ENCODE assay signal across 24 cellular contexts in the genomic region with DNA sequence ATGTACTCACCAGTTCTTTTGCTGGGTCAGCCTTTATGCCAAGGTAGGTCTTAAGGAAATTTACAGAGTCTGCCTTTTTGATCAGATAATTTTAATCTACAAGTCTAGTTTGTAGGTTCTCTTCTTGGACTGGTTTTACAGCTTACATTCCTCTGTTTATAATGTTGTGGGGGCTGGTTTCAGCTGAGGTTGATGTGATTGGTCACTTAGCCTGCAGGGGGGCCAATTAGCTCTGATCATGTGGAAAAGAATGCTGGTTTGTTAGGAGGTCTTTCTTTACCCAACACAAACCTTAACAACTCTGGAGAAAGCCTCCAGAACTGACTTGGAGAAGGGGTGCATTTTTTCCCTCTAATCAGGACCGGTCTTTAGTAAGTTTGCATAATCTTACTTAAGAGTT. TPM values are rescaled to one million over a fixed set of nuclear protein-coding genes. Genes with fewer than 3 reads are reported as not detected.
DNase-seq lines count a peak whose midpoint lies in the region; FAIRE-seq and TF ChIP-seq lines count a peak whose summit lies in the region.
"Had no signal": no experiment of that assay in that cellular context is flagged by ENCODE, and none has a peak within 500 bp of the region (broad histone marks: within the 10 kb centered on the region; RNA-seq: fewer than 3 reads in every experiment).

A gene (minus strand): TSS at position 131 of the 400 bp plus-strand sequence. CDS start 5,203 bp downstream, outside the sequence.

- no peaks in the 10 kb centered on the region for H3K9me3 ChIP-seq in A673 (ENCODE audit: low read depth, low read length, poor library complexity, severe bottlenecking)
- no peaks in the 10 kb centered on the region for H3K9me3 ChIP-seq in HUES48 (ENCODE audit: control insufficient read depth, insufficient read depth, low read length)
- H3K9me3 ChIP-seq: A549, right atrium auricular region, thoracic aorta had no signal

- H3K27ac ChIP-seq in A673 (ENCODE audit: low read depth, low read length, poor library complexity, severe bottlenecking) (no peak within 1 kb of the TSS), HUES48 (ENCODE audit: low read depth, low read length) (peak within 1 kb of the TSS; percentile 37)
- H3K27ac ChIP-seq: A549, HL-60, right atrium auricular region, thoracic aorta had no signal

- intact Hi-C loops in A673 (cut with micrococcal nuclease; ENCODE audit: unreplicated experiment) = no loop called here

- no peak for FAIRE-seq in GM12891 (lab: Jason Lieb, UNC)
- FAIRE-seq in urothelium cell line (lab: Jason Lieb, UNC) = no peak
- FAIRE-seq: A549 had no signal

- TF ChIP-seq CTCF in A673 (conservative IDR thresholded peaks at IDR 0.05; ENCODE audit: low read depth, low read length) = no peak

- H3K36me3 ChIP-seq in A673 (ENCODE audit: insufficient read depth, low read length, poor library complexity, severe bottlenecking) (peaks cover 8% of the 10 kb centered on the region), HUES48 (ENCODE audit: control insufficient read depth, insufficient read depth, low read length) (peaks cover 21% of the 10 kb centered on the region)
- H3K36me3 ChIP-seq: thoracic aorta had no signal

- H3K9ac ChIP-seq in HUES48 (ENCODE audit: low read depth, low read length) = no peak within 1 kb of the TSS

- CTCF ChIA-PET in A673 (lab: Charles Lee) = no interaction called here

- H3K4me3 ChIP-seq in A673 (ENCODE audit: low read depth, low read length, poor library complexity, severe bottlenecking) (no peak within 1 kb of the TSS), HUES48 (ENCODE audit: low read depth, low read length) (no peak within 1 kb of the TSS)
- H3K4me3 ChIP-seq: A549, right atrium auricular region, thoracic aorta had no signal

- POLR2A ChIA-PET in A673 (lab: Charles Lee; ENCODE audit: low non-redundant PET) = no interaction called here

- H3K27me3 ChIP-seq in A673 (replicated peaks; ENCODE audit: insufficient read depth, low read depth, low read length, poor library complexity) (no peaks in the 10 kb centered on the region), HUES48 (ENCODE audit: control insufficient read depth, insufficient read depth, low read length) (no peaks in the 10 kb centered on the region)
- H3K27me3 ChIP-seq: right atrium auricular region had no signal

- BruUV-seq in A673 (replicated peaks; lab: Mats Ljungman, UMichigan) = no TSS peak

- H3K4me1 ChIP-seq in A673 (ENCODE audit: insufficient read depth, low read length, poor library complexity, severe bottlenecking) (peaks cover 5% of the 10 kb centered on the region), HUES48 (ENCODE audit: control insufficient read depth, insufficient read depth, low read length) (peaks cover 10% of the 10 kb centered on the region)
- H3K4me1 ChIP-seq: right atrium auricular region had no signal

- DNase-seq in A673 (ENCODE audit: low spot score) (peak; percentile 13), astrocyte of the hippocampus (ENCODE audit: low read depth, low spot score) (peak; percentile 79), iris pigment epithelial cell (ENCODE audit: low read depth) (peak; percentile 15), MV-4-11 (lab: John Stamatoyannopoulos, UW) (no peak), NCI-H226 (no peak), GM12891 (ENCODE audit: insufficient read length, low spot score) (no peak), urothelium cell line (ENCODE audit: low spot score) (no peak)
- DNase-seq: activated CD4-positive, alpha-beta T cell treated with anti-CD3 and anti-CD28 coated beads, Interleukin-2, amount 50 U/mL, for 1 hour; activated naive CD8-positive, alpha-beta T cell treated with anti-CD3 and anti-CD28 coated beads for 36 hours; activated T-cell treated with anti-CD3 and anti-CD28 coated beads, Interleukin-2, amount 50 U/mL, for 1 hour; GF-D8; hippocampal formation; naive thymus-derived CD4-positive, alpha-beta T cell; NCI-H1930; NCI-H748 treated with DMSO at 0.1 percent for 48 hours; Right ventricle myocardium superior; stimulated activated CD4-positive, alpha-beta T cell treated with anti-CD3 and anti-CD28 coated beads, Interleukin-1b, Interleukin-23, amount 100 ng/mL, for 48 hours had no signal

- no peak for TF ChIP-seq POLR2A in GM12891 (IDR thresholded peaks at IDR 0.05; ENCODE audit: low read depth, low read length)

TF ChIP-seq in GM12891, 5 proteins besides CTCF, POLR2A, EP300 and RAD21:
- TF ChIP-seq POLR2AphosphoS5 (IDR thresholded peaks at IDR 0.05; ENCODE audit: low read depth, low read length) = no peak
- TF ChIP-seq PAX5 (IDR thresholded peaks at IDR 0.05; ENCODE audit: insufficient read depth, low read length, severe bottlenecking) = no peak
- no peak for TF ChIP-seq TAF1 (IDR thresholded peaks at IDR 0.05; ENCODE audit: low read depth, low read length)
- TF ChIP-seq POU2F2 (IDR thresholded peaks at IDR 0.05; ENCODE audit: low read depth, low read length) = no peak
- no peak for TF ChIP-seq SPI1 (IDR thresholded peaks at IDR 0.05; ENCODE audit: low read depth, low read length)
TF ChIP-seq in GM12891: peak in this region for 0.

RNA-seq across cellular contexts. Expression of the gene that starts here (rescaled TPM):
- not detected in 2 replicates for total RNA-seq in A673 (2021)
- polyA plus RNA-seq in GM12891 (2012; ENCODE audit: low read depth, missing spikeins) = 0.04 TPM
- total RNA-seq: activated naive CD8-positive, alpha-beta T cell treated with anti-CD3 and anti-CD28 coated beads for 36 hours; chondrocyte; esophagus mucosa; naive thymus-derived CD4-positive, alpha-beta T cell; right atrium auricular region; Right ventricle myocardium superior; thoracic aorta had no signal
- polyA plus RNA-seq: A549 had no signal

Comparison
In these comparisons a context has a peak if more than half of its experiments do, and no peak if none do; other contexts are left out.
1. Peak in DNase-seq in A673; RNA of the gene not detected or under 1 TPM.
2. DNase-seq: peak in astrocyte of the hippocampus (single experiment) and iris pigment epithelial cell (single experiment); none in MV-4-11 (single experiment), NCI-H226 (single experiment), GM12891 (single experiment) and urothelium cell line (single experiment).